ENCODE assay signal across 8 cellular contexts in genomic region chr17:81090361-81091133, GRCh38. TPM values are rescaled to one million over a fixed set of nuclear protein-coding genes. Genes with fewer than 3 reads are reported as not detected.
DNase-seq lines count a peak whose midpoint lies in the region; ATAC-seq, FAIRE-seq and TF ChIP-seq lines count a peak whose summit lies in the region.

No MANE protein-coding gene starts in this region.

- no peaks in the 10 kb centered on the region for H3K27me3 Mint-ChIP-seq in activated naive CD8-positive, alpha-beta T cell treated with anti-CD3 and anti-CD28 coated beads, Interleukin-2, amount 10 ng/mL, durations not matched to agents 7 days and 5 days

- 51 to 52% methylated on average over 25 to 26 of the region's 26 CpGs for WGBS in lung, 2 donors

- H3K4me1 ChIP-seq in lung (ENCODE audit: control insufficient read depth in 2 of 2, insufficient read depth in 2 of 2, low read length in 2 of 2): peaks cover 0 to 18% of the 10 kb centered on the region in 2 donors

- no peak for FAIRE-seq in D721Med (lab: Jason Lieb, UNC)

- H3K36me3 ChIP-seq in lung (ENCODE audit: control insufficient read depth in 2 of 2, insufficient read depth in 2 of 2, low read length in 2 of 2): peaks cover 0 to 31% of the 10 kb centered on the region in 2 donors

- POLR2A ChIA-PET in activated naive CD8-positive, alpha-beta T cell treated with anti-CD3 and anti-CD28 coated beads, Interleukin-2, amount 10 ng/mL, durations not matched to agents 7 days and 5 days (lab: Charles Lee): no interaction called here

- H3K9me3 ChIP-seq in lung (ENCODE audit: control insufficient read depth in 2 of 2, insufficient read depth in 1 of 2, low read length in 1 of 2): no peaks in the 10 kb centered on the region

- H3K27ac ChIP-seq in lung (ENCODE audit: low read depth in 1 of 2, low read length in 1 of 2): peak overlapping the region in 1 of 2 donors; percentile 75

- no peaks in the 10 kb centered on the region for H3K36me3 Mint-ChIP-seq in activated naive CD8-positive, alpha-beta T cell treated with anti-CD3 and anti-CD28 coated beads, Interleukin-2, amount 10 ng/mL, durations not matched to agents 7 days and 5 days

- H3K9me3 Mint-ChIP-seq in activated naive CD8-positive, alpha-beta T cell treated with anti-CD3 and anti-CD28 coated beads, Interleukin-2, amount 10 ng/mL, durations not matched to agents 7 days and 5 days: no peaks in the 10 kb centered on the region

- peaks cover 6% of the 10 kb centered on the region for H3K4me1 Mint-ChIP-seq in activated naive CD8-positive, alpha-beta T cell treated with anti-CD3 and anti-CD28 coated beads, Interleukin-2, amount 10 ng/mL, durations not matched to agents 7 days and 5 days

- peak; percentile 12 for ATAC-seq in activated naive CD8-positive, alpha-beta T cell treated with anti-CD3 and anti-CD28 coated beads, Interleukin-2, amount 10 ng/mL, durations not matched to agents 7 days and 5 days (ENCODE audit: low read depth)
- ATAC-seq in lung (ENCODE audit: insufficient read depth, low FRiP score): peak; percentile 56
- no peak for ATAC-seq in HG03432 (IDR thresholded peaks at IDR 0.05; ENCODE audit: unreplicated experiment)
- ATAC-seq in HG03521 (IDR thresholded peaks at IDR 0.05; ENCODE audit: unreplicated experiment): no peak

- H3K4me3 ChIP-seq in lung: no peak overlapping the region

- no peak overlapping the region for H3K4me3 Mint-ChIP-seq in activated naive CD8-positive, alpha-beta T cell treated with anti-CD3 and anti-CD28 coated beads, Interleukin-2, amount 10 ng/mL, durations not matched to agents 7 days and 5 days

- DNase-seq in CD1c-positive myeloid dendritic cell (ENCODE audit: extremely low spot score) (peak; percentile 91), MV-4-11 (lab: John Stamatoyannopoulos, UW) (peak; percentile 85), lung (ENCODE audit: low spot score) (peak; percentile 83), D721Med (ENCODE audit: insufficient read length, low spot score) (no peak), NCI-H345 treated with DMSO at 0.1 percent for 48 hours (lab: John Stamatoyannopoulos, UW; ENCODE audit: unreplicated experiment) (no peak)
- DNase-seq in activated naive CD8-positive, alpha-beta T cell treated with anti-CD3 and anti-CD28 coated beads, Interleukin-2, amount 10 ng/mL, durations not matched to agents 7 days and 5 days: no peak

- no peak for TF ChIP-seq CTCF in lung (IDR thresholded peaks at IDR 0.05; ENCODE audit: control extremely low read depth, extremely low read depth)
- TF ChIP-seq CTCF in D721Med (IDR thresholded peaks at IDR 0.05; ENCODE audit: insufficient read depth, missing control alignments): no peak

- no peak overlapping the region for H3K27ac Mint-ChIP-seq in activated naive CD8-positive, alpha-beta T cell treated with anti-CD3 and anti-CD28 coated beads, Interleukin-2, amount 10 ng/mL, durations not matched to agents 7 days and 5 days

- H3K27me3 ChIP-seq in lung (ENCODE audit: control insufficient read depth, insufficient read depth): no peaks in the 10 kb centered on the region

RNA-seq across cellular contexts. Expression of gene BAIAP2, which starts 55.6 kb away (rescaled TPM):
- 1 to 10 TPM; 7.4 to 7.5 TPM for total RNA-seq in activated naive CD8-positive, alpha-beta T cell treated with anti-CD3 and anti-CD28 coated beads, Interleukin-2, amount 10 ng/mL, durations not matched to agents 7 days and 5 days
- 100 to 1,000 TPM in 1 of 2 donors, 10 to 100 TPM in 1; 94.3 to 141 TPM for total RNA-seq in lung
- polyA plus RNA-seq in lung: 10 to 100 TPM; 59.2 to 61.2 TPM

Comparison
In these comparisons a context has a peak if more than half of its experiments do, and no peak if none do; other contexts are left out.
1. DNase-seq: peak in CD1c-positive myeloid dendritic cell (single experiment), MV-4-11 (single experiment) and lung (single experiment); none in activated naive CD8-positive, alpha-beta T cell treated with anti-CD3 and anti-CD28 coated beads, Interleukin-2, amount 10 ng/mL, durations not matched to agents 7 days and 5 days (single experiment), D721Med (single experiment) and NCI-H345 treated with DMSO at 0.1 percent for 48 hours (single experiment).
2. ATAC-seq: peak in activated naive CD8-positive, alpha-beta T cell treated with anti-CD3 and anti-CD28 coated beads, Interleukin-2, amount 10 ng/mL, durations not matched to agents 7 days and 5 days (single experiment) and lung (single experiment); none in HG03432 (single experiment) and HG03521 (single experiment).
3. RNA of gene BAIAP2, which starts 55.6 kb away (total RNA-seq): 94.3 to 141 TPM in lung; 7.4 to 7.5 TPM in activated naive CD8-positive, alpha-beta T cell treated with anti-CD3 and anti-CD28 coated beads, Interleukin-2, amount 10 ng/mL, durations not matched to agents 7 days and 5 days; every median in the first group is over 10 times any median in the second.